ENCODE assay signal across 8 cellular contexts in the genomic region with DNA sequence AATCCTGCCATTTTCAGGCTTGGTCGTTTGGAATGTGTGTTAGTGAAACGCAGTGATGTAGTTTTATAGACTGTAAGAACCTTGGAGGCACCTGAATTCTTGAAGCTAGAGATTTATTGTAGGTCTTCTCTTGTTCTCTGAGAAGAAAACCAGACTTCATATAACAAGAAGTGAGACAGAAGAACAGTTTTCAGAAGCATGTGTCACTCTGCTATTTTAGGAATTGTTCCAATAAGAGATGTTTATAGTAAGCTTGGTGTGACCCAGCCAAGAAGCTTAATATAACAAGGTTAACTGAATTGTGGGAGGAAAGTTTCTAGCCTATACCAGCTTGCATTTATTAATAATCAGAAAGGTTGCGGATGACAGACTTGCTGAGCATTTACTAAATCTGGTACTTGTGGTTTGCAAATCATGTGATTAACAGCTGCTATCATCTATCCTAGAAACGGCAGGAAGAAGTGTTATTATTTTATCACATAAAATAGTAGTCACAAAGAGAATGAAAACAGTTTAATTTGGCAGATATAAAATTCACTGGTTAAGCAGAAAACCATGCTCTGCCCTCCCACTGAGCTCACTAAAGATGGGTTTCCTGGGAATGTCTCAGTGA. TPM values are rescaled to one million over a fixed set of nuclear protein-coding genes. Genes with fewer than 3 reads are reported as not detected.
DNase-seq lines count a peak whose midpoint lies in the region; ATAC-seq, FAIRE-seq and TF ChIP-seq lines count a peak whose summit lies in the region.

No MANE protein-coding gene starts in this region.

- H3K9me3 ChIP-seq in MG63: no peaks in the 10 kb centered on the region

- DNase-seq in MG63 (peak; percentile 13), fibroblast of mammary gland (ENCODE audit: low read depth) (peak; percentile 84), NCI-H2029 treated with DMSO at 0.1 percent for 48 hours (lab: John Stamatoyannopoulos, UW) (no peak), H54 (ENCODE audit: insufficient read length, low spot score) (no peak), LoVo (ENCODE audit: low spot score) (no peak), Right ventricle myocardium superior (no peak)

- no peak for TF ChIP-seq POLR2A in GM18505 (IDR thresholded peaks at IDR 0.05; ENCODE audit: borderline replicate concordance, extremely low read depth, insufficient read depth, insufficient read length)
- no peak for TF ChIP-seq POLR2A in H54 (IDR thresholded peaks at IDR 0.05; ENCODE audit: low read depth, low read length)

- no peak for FAIRE-seq in H54 (lab: Jason Lieb, UNC)

- H3K36me3 ChIP-seq in MG63: no peaks in the 10 kb centered on the region

- intact Hi-C loops in Right ventricle myocardium superior (cut with DNase I): no loop called here

- peak; percentile 75 for ATAC-seq in GM18505 (IDR thresholded peaks at IDR 0.05; ENCODE audit: unreplicated experiment)
- ATAC-seq in GM21825 (IDR thresholded peaks at IDR 0.05; ENCODE audit: unreplicated experiment): peak; percentile 78
- ATAC-seq in Right ventricle myocardium superior (ENCODE audit: poor library complexity): no peak

- no peak overlapping the region for H3K4me3 ChIP-seq in MG63
- H3K4me3 ChIP-seq in fibroblast of mammary gland (ENCODE audit: control insufficient read depth, low read depth, low read length): no peak overlapping the region

- H3K27me3 ChIP-seq in MG63: no peaks in the 10 kb centered on the region

- TF ChIP-seq CTCF in fibroblast of mammary gland (conservative IDR thresholded peaks at IDR 0.05; ENCODE audit: control insufficient read depth, insufficient read depth, low read depth, low read length): no peak

RNA-seq across cellular contexts. Expression of gene BCAT1, which starts 49.2 kb away (rescaled TPM):
- total RNA-seq in MG63 (2014; rRNA removed; shearing (Covaris generic); ENCODE audit: low replicate concordance): 49.6 and 61.5 TPM in 2 replicates
- 5.1 TPM for total RNA-seq in Right ventricle myocardium superior

Comparison
In these comparisons a context has a peak if more than half of its experiments do, and no peak if none do; other contexts are left out.
1. DNase-seq: peak in MG63 (single experiment) and fibroblast of mammary gland (single experiment); none in NCI-H2029 treated with DMSO at 0.1 percent for 48 hours (single experiment), H54 (single experiment), LoVo (single experiment) and Right ventricle myocardium superior (single experiment).